Comparison of ENCODE assay signal across 1 cellular context in genomic region chr2:60066971-60067370, GRCh38.
TF ChIP-seq lines count a peak whose summit lies in the region.

No MANE protein-coding gene starts in this region.

TF ChIP-seq in SK-N-SH treated with all-trans-retinoic acid at 6 μM for 48 hours, 23 proteins besides CTCF, POLR2A, EP300 and RAD21 (continued from another document):
- TF ChIP-seq ZNF565 (CRISPR knock-in tag; conservative IDR thresholded peaks at IDR 0.05; ENCODE audit: low read depth), result no peak
